Comparison of ENCODE assay signal across 10 cellular contexts in the genomic region with DNA sequence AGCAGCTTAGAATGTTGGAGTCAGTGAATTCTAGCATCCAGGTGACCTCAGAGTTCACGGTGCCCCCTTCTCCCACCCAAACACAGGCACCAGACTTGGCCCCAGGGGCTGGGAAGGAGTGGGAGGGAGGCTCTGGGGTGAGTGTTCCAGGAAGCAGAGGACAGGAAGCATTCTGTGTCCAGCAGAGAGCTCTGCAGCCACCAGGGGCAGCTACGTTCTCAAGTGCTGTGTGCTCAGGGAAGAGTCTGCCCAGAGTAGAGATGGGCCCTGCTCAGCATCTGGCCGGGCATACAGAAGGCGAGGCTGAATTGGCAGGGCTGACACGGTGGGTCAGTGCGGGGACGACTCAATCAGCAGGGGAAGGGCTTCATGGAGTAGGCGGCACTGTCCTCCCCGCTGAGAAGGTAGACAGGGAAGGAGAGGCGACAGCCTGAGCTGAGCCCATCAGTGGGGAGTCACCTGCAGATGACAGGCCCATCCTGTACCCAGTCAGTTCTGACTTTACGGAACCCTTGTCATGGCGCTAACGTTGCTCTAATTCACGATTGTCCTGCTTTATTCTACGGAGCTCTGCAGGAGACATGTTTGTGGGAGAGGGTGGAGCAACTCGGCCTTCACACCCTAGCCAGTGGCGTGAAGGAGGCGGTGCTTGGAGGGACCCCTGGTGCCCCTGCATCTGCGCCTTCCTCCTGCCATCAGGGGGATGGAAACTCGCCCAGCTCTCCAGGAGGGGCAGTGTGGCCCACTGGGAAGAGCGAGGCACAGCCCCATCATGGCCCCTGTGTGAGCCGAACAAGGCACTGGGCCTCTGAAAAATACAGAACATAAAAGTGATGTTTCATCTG.
DNase-seq lines count a peak whose midpoint lies in the region; ATAC-seq and TF ChIP-seq lines count a peak whose summit lies in the region.
"Had no signal": no experiment of that assay in that cellular context is flagged by ENCODE, and none has a peak within 500 bp of the region (broad histone marks: within the 10 kb centered on the region; RNA-seq: fewer than 3 reads in every experiment).

No MANE protein-coding gene starts in this region.

- no peak overlapping the region for H3K27ac Mint-ChIP-seq in activated CD8-positive, alpha-beta T cell treated with anti-CD3 and anti-CD28 coated beads for 36 hours
- no peak overlapping the region for H3K27ac Mint-ChIP-seq in activated T-cell treated with anti-CD3 and anti-CD28 coated beads, Interleukin-2, amount 50 U/mL, for 72 hours

- H3K36me3 Mint-ChIP-seq in activated CD8-positive, alpha-beta T cell treated with anti-CD3 and anti-CD28 coated beads for 36 hours (ENCODE audit: low read depth) = no peaks in the 10 kb centered on the region
- no peaks in the 10 kb centered on the region for H3K36me3 Mint-ChIP-seq in activated T-cell treated with anti-CD3 and anti-CD28 coated beads, Interleukin-2, amount 50 U/mL, for 72 hours (ENCODE audit: insufficient read depth in 2 of 2)

- no peaks in the 10 kb centered on the region for H3K4me1 Mint-ChIP-seq in activated CD8-positive, alpha-beta T cell treated with anti-CD3 and anti-CD28 coated beads for 36 hours (ENCODE audit: low read depth)
- no peaks in the 10 kb centered on the region for H3K4me1 Mint-ChIP-seq in activated T-cell treated with anti-CD3 and anti-CD28 coated beads, Interleukin-2, amount 50 U/mL, for 72 hours (ENCODE audit: low read depth)

- peak; percentile 6 for DNase-seq in COLO668 (lab: John Stamatoyannopoulos, UW; ENCODE audit: unreplicated experiment)
- peak; percentile 38 for DNase-seq in brain microvascular endothelial cell
- DNase-seq in left lung = no peak
- no peak for DNase-seq in activated CD8-positive, alpha-beta T cell treated with anti-CD3 and anti-CD28 coated beads for 36 hours
- no peak for DNase-seq in activated T-cell treated with anti-CD3 and anti-CD28 coated beads, Interleukin-2, amount 50 U/mL, for 72 hours
- DNase-seq in pons (ENCODE audit: low spot score) = no peak
- DNase-seq: activated naive CD4-positive, alpha-beta T cell treated with anti-CD3 and anti-CD28 coated beads, Interleukin-2, amount 50 U/mL, for 16 hours; NCI-H2029 had no signal

- H3K9me3 ChIP-seq in left lung = no peaks in the 10 kb centered on the region

- intact Hi-C loops in left lung (cut with DNase I) = no loop called here
- intact Hi-C loops in activated CD8-positive, alpha-beta T cell treated with anti-CD3 and anti-CD28 coated beads for 36 hours (cut with micrococcal nuclease) = no loop called here

- peak; percentile 60 for ATAC-seq in left lung
- no peak for ATAC-seq in HG03342 (IDR thresholded peaks at IDR 0.05; ENCODE audit: unreplicated experiment)
- ATAC-seq in activated CD8-positive, alpha-beta T cell treated with anti-CD3 and anti-CD28 coated beads for 36 hours = no peak
- no peak for ATAC-seq in activated T-cell treated with anti-CD3 and anti-CD28 coated beads, Interleukin-2, amount 50 U/mL, for 72 hours (replicated peaks in 1 of 2)

- no peaks in the 10 kb centered on the region for H3K27me3 Mint-ChIP-seq in activated CD8-positive, alpha-beta T cell treated with anti-CD3 and anti-CD28 coated beads for 36 hours
- H3K27me3 Mint-ChIP-seq in activated T-cell treated with anti-CD3 and anti-CD28 coated beads, Interleukin-2, amount 50 U/mL, for 72 hours (ENCODE audit: low read depth) = no peaks in the 10 kb centered on the region

- no peaks in the 10 kb centered on the region for H3K9me3 Mint-ChIP-seq in activated CD8-positive, alpha-beta T cell treated with anti-CD3 and anti-CD28 coated beads for 36 hours
- H3K9me3 Mint-ChIP-seq in activated T-cell treated with anti-CD3 and anti-CD28 coated beads, Interleukin-2, amount 50 U/mL, for 72 hours = no peaks in the 10 kb centered on the region

- CTCF ChIA-PET in activated CD8-positive, alpha-beta T cell treated with anti-CD3 and anti-CD28 coated beads for 36 hours (lab: Charles Lee) = no interaction called here

- TF ChIP-seq RAD21 in Ishikawa (IDR thresholded peaks at IDR 0.05; ENCODE audit: low read depth) = peak; percentile 33; the same call in 1 of the 2 replicates

- H3K4me1 ChIP-seq in left lung = no peaks in the 10 kb centered on the region

- H3K27ac ChIP-seq in brain microvascular endothelial cell (no peak overlapping the region), left lung (no peak overlapping the region)

- peak; percentile 65 for TF ChIP-seq CTCF in brain microvascular endothelial cell (IDR thresholded peaks at IDR 0.05; ENCODE audit: low read depth, low read length, missing control alignments)
- no peak for TF ChIP-seq CTCF in left lung (IDR thresholded peaks at IDR 0.05)
- no peak for TF ChIP-seq CTCF in activated CD8-positive, alpha-beta T cell treated with anti-CD3 and anti-CD28 coated beads for 36 hours (IDR thresholded peaks at IDR 0.05)

- in situ Hi-C loops in brain microvascular endothelial cell (cut with HindIII; ENCODE audit: low pct_ligation_motif_present, low sequenced_read_pairs) = no loop called here

- H3K27me3 ChIP-seq in brain microvascular endothelial cell (replicated peaks) = no peaks in the 10 kb centered on the region
- H3K27me3 ChIP-seq in left lung = no peaks in the 10 kb centered on the region

- H3K36me3 ChIP-seq in brain microvascular endothelial cell (replicated peaks) (no peaks in the 10 kb centered on the region), left lung (no peaks in the 10 kb centered on the region)

- no peak overlapping the region for H3K4me3 ChIP-seq in brain microvascular endothelial cell (ENCODE audit: low read depth, low read length)
- no peak overlapping the region for H3K4me3 ChIP-seq in left lung

- no peak overlapping the region for H3K4me3 Mint-ChIP-seq in activated CD8-positive, alpha-beta T cell treated with anti-CD3 and anti-CD28 coated beads for 36 hours
- no peak overlapping the region for H3K4me3 Mint-ChIP-seq in activated T-cell treated with anti-CD3 and anti-CD28 coated beads, Interleukin-2, amount 50 U/mL, for 72 hours

- POLR2A ChIA-PET in activated CD8-positive, alpha-beta T cell treated with anti-CD3 and anti-CD28 coated beads for 36 hours (lab: Charles Lee) = no interaction called here

- TF ChIP-seq EP300 in Ishikawa (IDR thresholded peaks at IDR 0.05; ENCODE audit: borderline replicate concordance) = no peak

TF ChIP-seq in Ishikawa, 13 proteins besides CTCF, POLR2A, EP300 and RAD21:
- TF ChIP-seq, protein P1, sequence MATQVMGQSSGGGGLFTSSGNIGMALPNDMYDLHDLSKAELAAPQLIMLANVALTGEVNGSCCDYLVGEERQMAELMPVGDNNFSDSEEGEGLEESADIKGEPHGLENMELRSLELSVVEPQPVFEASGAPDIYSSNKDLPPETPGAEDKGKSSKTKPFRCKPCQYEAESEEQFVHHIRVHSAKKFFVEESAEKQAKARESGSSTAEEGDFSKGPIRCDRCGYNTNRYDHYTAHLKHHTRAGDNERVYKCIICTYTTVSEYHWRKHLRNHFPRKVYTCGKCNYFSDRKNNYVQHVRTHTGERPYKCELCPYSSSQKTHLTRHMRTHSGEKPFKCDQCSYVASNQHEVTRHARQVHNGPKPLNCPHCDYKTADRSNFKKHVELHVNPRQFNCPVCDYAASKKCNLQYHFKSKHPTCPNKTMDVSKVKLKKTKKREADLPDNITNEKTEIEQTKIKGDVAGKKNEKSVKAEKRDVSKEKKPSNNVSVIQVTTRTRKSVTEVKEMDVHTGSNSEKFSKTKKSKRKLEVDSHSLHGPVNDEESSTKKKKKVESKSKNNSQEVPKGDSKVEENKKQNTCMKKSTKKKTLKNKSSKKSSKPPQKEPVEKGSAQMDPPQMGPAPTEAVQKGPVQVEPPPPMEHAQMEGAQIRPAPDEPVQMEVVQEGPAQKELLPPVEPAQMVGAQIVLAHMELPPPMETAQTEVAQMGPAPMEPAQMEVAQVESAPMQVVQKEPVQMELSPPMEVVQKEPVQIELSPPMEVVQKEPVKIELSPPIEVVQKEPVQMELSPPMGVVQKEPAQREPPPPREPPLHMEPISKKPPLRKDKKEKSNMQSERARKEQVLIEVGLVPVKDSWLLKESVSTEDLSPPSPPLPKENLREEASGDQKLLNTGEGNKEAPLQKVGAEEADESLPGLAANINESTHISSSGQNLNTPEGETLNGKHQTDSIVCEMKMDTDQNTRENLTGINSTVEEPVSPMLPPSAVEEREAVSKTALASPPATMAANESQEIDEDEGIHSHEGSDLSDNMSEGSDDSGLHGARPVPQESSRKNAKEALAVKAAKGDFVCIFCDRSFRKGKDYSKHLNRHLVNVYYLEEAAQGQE (IDR thresholded peaks at IDR 0.05; ENCODE audit: low read depth) = no peak
- TF ChIP-seq TAF1 (IDR thresholded peaks at IDR 0.05; ENCODE audit: low read depth) = no peak
- TF ChIP-seq ZBTB7A (IDR thresholded peaks at IDR 0.05; ENCODE audit: low read depth) = no peak
- no peak for TF ChIP-seq FOXM1 (IDR thresholded peaks at IDR 0.05; ENCODE audit: borderline replicate concordance, low read depth)
- no peak for TF ChIP-seq YY1 (IDR thresholded peaks at IDR 0.05; ENCODE audit: low read depth)
- TF ChIP-seq CREB1 (IDR thresholded peaks at IDR 0.05; ENCODE audit: low read depth) = no peak
- TF ChIP-seq NFIC (IDR thresholded peaks at IDR 0.05) = no peak
- TF ChIP-seq TCF12 (IDR thresholded peaks at IDR 0.05; ENCODE audit: low read depth) = no peak
- TF ChIP-seq, protein P2, sequence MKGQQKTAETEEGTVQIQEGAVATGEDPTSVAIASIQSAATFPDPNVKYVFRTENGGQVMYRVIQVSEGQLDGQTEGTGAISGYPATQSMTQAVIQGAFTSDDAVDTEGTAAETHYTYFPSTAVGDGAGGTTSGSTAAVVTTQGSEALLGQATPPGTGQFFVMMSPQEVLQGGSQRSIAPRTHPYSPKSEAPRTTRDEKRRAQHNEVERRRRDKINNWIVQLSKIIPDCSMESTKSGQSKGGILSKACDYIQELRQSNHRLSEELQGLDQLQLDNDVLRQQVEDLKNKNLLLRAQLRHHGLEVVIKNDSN (IDR thresholded peaks at IDR 0.05) = no peak
- no peak for TF ChIP-seq CEBPB (IDR thresholded peaks at IDR 0.05)
- TF ChIP-seq, protein P3, sequence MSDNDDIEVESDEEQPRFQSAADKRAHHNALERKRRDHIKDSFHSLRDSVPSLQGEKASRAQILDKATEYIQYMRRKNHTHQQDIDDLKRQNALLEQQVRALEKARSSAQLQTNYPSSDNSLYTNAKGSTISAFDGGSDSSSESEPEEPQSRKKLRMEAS (IDR thresholded peaks at IDR 0.05) = no peak
- no peak for TF ChIP-seq EGR1 (IDR thresholded peaks at IDR 0.05)
- no peak for TF ChIP-seq TEAD4 (IDR thresholded peaks at IDR 0.05)

Comparison
In these comparisons a context has a peak if more than half of its experiments do, and no peak if none do; other contexts are left out.
1. DNase-seq: peak in COLO668 (single experiment) and brain microvascular endothelial cell (single experiment); none in left lung (0 of 2), activated CD8-positive, alpha-beta T cell treated with anti-CD3 and anti-CD28 coated beads for 36 hours (single experiment), activated T-cell treated with anti-CD3 and anti-CD28 coated beads, Interleukin-2, amount 50 U/mL, for 72 hours (0 of 2) and pons (single experiment).